In the genomic region with DNA sequence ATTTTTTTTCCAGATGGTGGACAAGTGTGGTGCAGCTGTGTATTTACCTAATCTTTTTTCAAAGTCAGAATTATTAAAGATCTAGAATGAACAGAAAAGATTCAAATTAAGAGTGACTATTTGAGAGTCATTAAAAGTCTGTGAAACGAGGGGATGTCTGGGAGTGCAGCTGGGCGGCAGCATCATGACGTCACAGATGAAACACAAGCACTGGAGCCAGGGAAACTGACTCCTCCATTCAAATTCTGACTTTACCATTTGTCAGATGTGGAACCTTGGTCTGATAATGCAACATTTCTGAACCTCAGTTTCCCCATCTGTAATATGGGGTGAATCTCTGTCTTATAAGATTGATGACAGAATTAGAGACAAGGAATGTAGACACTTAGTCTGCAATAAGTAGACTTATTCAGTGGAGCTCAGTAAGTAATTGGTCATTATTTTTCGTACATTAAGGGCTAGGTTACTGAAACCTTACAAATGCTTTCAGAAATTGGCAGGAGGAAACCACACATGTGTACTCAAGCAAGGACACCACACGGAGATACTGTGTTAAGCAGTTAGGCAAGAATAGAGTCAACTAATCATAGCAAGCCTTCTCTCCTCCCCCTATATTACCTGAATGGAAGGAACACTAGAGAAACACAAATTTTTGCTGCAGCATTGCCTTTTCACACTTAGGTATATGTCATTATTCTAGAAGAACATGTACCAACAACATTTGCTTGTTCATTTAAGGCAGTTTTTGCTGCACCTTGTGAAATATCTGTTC, we compare ENCODE assay signal across 9 cellular contexts. TPM values are rescaled to one million over a fixed set of nuclear protein-coding genes. Genes with fewer than 3 reads are reported as not detected.
DNase-seq lines count a peak whose midpoint lies in the region; ATAC-seq and TF ChIP-seq lines count a peak whose summit lies in the region.
"Had no signal": no experiment of that assay in that cellular context is flagged by ENCODE, and none has a peak within 500 bp of the region (broad histone marks: within the 10 kb centered on the region; RNA-seq: fewer than 3 reads in every experiment).

No MANE protein-coding gene starts in this region.

- no peak for TF ChIP-seq CTCF in GM13977 (IDR thresholded peaks at IDR 0.05; ENCODE audit: extremely low read depth, insufficient read depth, missing control alignments)
- no peak for TF ChIP-seq CTCF in dorsolateral prefrontal cortex (IDR thresholded peaks at IDR 0.05 in 54 of 56, conservative IDR thresholded peaks at IDR 0.05 in 2 of 56; ENCODE audit: low read depth in 1 of 56, partially characterized antibody in 56 of 56)

- ATAC-seq in GM19463 (IDR thresholded peaks at IDR 0.05; ENCODE audit: unreplicated experiment) (peak; percentile 67), HG02943 (IDR thresholded peaks at IDR 0.05; ENCODE audit: low read depth, unreplicated experiment) (peak; percentile 75)

- in situ Hi-C loops in GM13977 (cut with MboI; ENCODE audit: low pct_unique_long_range_greater_than_20kb, low sequenced_read_pairs, unreplicated experiment) = loop anchor here (5.0 kb wide), 1 partner anchor 37 kb away; no protein-coding TSS in a partner anchor

- intact Hi-C loops in dorsolateral prefrontal cortex (cut with DNase I) = no loop called here

- no peak overlapping the region for H3K27ac ChIP-seq in dorsolateral prefrontal cortex

- peak; percentile 56 for DNase-seq in GM13977 (ENCODE audit: low spot score)
- DNase-seq in NAMALWA (ENCODE audit: low spot score) = peak; percentile 77
- no peak for DNase-seq in dorsolateral prefrontal cortex
- DNase-seq in cerebellar nuclear complex (lab: John Stamatoyannopoulos, UW) = no peak
- no peak for DNase-seq in SW480 (ENCODE audit: low spot score)
- no peak for DNase-seq in KG1 (lab: John Stamatoyannopoulos, UW)
- DNase-seq: NCI-H69 had no signal

- H3K4me3 ChIP-seq in dorsolateral prefrontal cortex = no peak overlapping the region

- H3K27me3 ChIP-seq in dorsolateral prefrontal cortex = peaks cover 0 to 17% (median 0%) of the 10 kb centered on the region in 45 donors

RNA-seq across cellular contexts. Expression of gene CXXC1, which starts 27.8 kb away (rescaled TPM):
- total RNA-seq in dorsolateral prefrontal cortex = 100 to 1,000 TPM in 2 of 120 experiments, 10 to 100 TPM in 118; 39.4 to 103 (median 69.4) TPM

RNA-seq across cellular contexts. Expression of gene MBD1, which starts 34.0 kb away (rescaled TPM):
- 100 to 1,000 TPM in 33 of 120 experiments, 10 to 100 TPM in 87; 72.6 to 117 (median 94.0) TPM for total RNA-seq in dorsolateral prefrontal cortex

RNA-seq across cellular contexts. Expression of gene CFAP53, which starts 49.0 kb away (rescaled TPM):
- 1 to 10 TPM in 118 of 120 experiments, under 1 TPM in 2; 0.79 to 6.2 (median 2.5) TPM for total RNA-seq in dorsolateral prefrontal cortex

RNA-seq across cellular contexts. Expression of gene SKA1, which starts 59.6 kb away (rescaled TPM):
- total RNA-seq in dorsolateral prefrontal cortex = 1 to 10 TPM in 5 of 120 experiments, under 1 TPM in 71, not detected in 44; 0.15 to 1.7 (median 0.36) TPM

Comparison
In these comparisons a context has a peak if more than half of its experiments do, and no peak if none do; other contexts are left out.
1. DNase-seq: peak in GM13977 (single experiment) and NAMALWA (single experiment); none in dorsolateral prefrontal cortex (0 of 10), cerebellar nuclear complex (0 of 2), SW480 (single experiment) and KG1 (single experiment).